In genomic region chr14:64986578-64987571, GRCh38 we compare ENCODE assay signal across 8 cellular contexts. TPM values are rescaled to one million over a fixed set of nuclear protein-coding genes. Genes with fewer than 3 reads are reported as not detected.
DNase-seq lines count a peak whose midpoint lies in the region; ATAC-seq and TF ChIP-seq lines count a peak whose summit lies in the region.

Gene FNTB (plus strand): TSS chr14:64986895. CDS start chr14:64986954, 59 bp downstream.

- peak within 1 kb of the TSS; percentile 82 for H3K4me3 ChIP-seq in epithelial cell of proximal tubule (ENCODE audit: low read depth, low read length)

- peak; percentile 84 for ATAC-seq in GM21576 (IDR thresholded peaks at IDR 0.05; ENCODE audit: unreplicated experiment)

- 0 out of 2 replicates have a peak, but pooled peaks have one; percentile 11 for TF ChIP-seq EP300 in Ishikawa (IDR thresholded peaks at IDR 0.05; ENCODE audit: borderline replicate concordance)

- TF ChIP-seq RAD21 in Ishikawa (IDR thresholded peaks at IDR 0.05; ENCODE audit: low read depth) = peak; percentile 76

- peak; percentile 96 for DNase-seq in DMS53 (lab: John Stamatoyannopoulos, UW)
- DNase-seq in OCI-M2 (lab: John Stamatoyannopoulos, UW; ENCODE audit: unreplicated experiment) = peak; percentile 97
- peak; percentile 89 for DNase-seq in activated T-cell treated with anti-CD3 and anti-CD28 coated beads for 48 hours (ENCODE audit: low read depth)
- DNase-seq in epithelial cell of proximal tubule (ENCODE audit: low read depth) = peak; percentile 82
- DNase-seq in mucosa of gallbladder (ENCODE audit: low spot score) = peak; percentile 97
- peak; percentile 81 to 83 for DNase-seq in stimulated activated CD8-positive, alpha-beta memory T cell treated with anti-CD3 and anti-CD28 coated beads, Interleukin-4, amount 100 ng/mL, for 4 hours (ENCODE audit: low read depth in 2 of 2, low spot score in 1 of 2)

- TF ChIP-seq CTCF in epithelial cell of proximal tubule (conservative IDR thresholded peaks at IDR 0.05; ENCODE audit: low read depth, low read length) = peak; percentile 75

TF ChIP-seq in Ishikawa, 13 proteins besides CTCF, POLR2A, EP300 and RAD21:
- TF ChIP-seq ZBTB7A (IDR thresholded peaks at IDR 0.05; ENCODE audit: low read depth) = 0 out of 2 replicates have a peak, but pooled peaks have one; percentile 63
- peak; percentile 25; the same call in 1 of the 2 replicates for TF ChIP-seq NFIC (IDR thresholded peaks at IDR 0.05)
- TF ChIP-seq MAX (IDR thresholded peaks at IDR 0.05) = peak; percentile 94
- 0 out of 2 replicates have a peak, but pooled peaks have one; percentile 47 for TF ChIP-seq FOXM1 (IDR thresholded peaks at IDR 0.05; ENCODE audit: borderline replicate concordance, low read depth)
- peak; percentile 10; the same call in 1 of the 2 replicates for TF ChIP-seq TEAD4 (IDR thresholded peaks at IDR 0.05)
- peak; percentile 65; the same call in 1 of the 2 replicates for TF ChIP-seq YY1 (IDR thresholded peaks at IDR 0.05; ENCODE audit: low read depth)
- no peak for TF ChIP-seq EGR1 (IDR thresholded peaks at IDR 0.05)
- TF ChIP-seq CEBPB (IDR thresholded peaks at IDR 0.05) = peak; percentile 57; the same call in 1 of the 2 replicates
- no peak for TF ChIP-seq REST (IDR thresholded peaks at IDR 0.05; ENCODE audit: low read depth)
- no peak for TF ChIP-seq USF1 (IDR thresholded peaks at IDR 0.05)
- TF ChIP-seq TAF1 (IDR thresholded peaks at IDR 0.05; ENCODE audit: low read depth) = peak; percentile 75
- peak; percentile 44 for TF ChIP-seq CREB1 (IDR thresholded peaks at IDR 0.05; ENCODE audit: low read depth)
- peak; percentile 69; the same call in 1 of the 2 replicates for TF ChIP-seq TCF12 (IDR thresholded peaks at IDR 0.05; ENCODE audit: low read depth)

RNA-seq across cellular contexts. Expression of gene FNTB, which starts in this region (rescaled TPM):
- 16.6 and 21.0 TPM in 2 replicates for total RNA-seq in epithelial cell of proximal tubule
- total RNA-seq in mucosa of gallbladder = 16.7 TPM

Comparison
In these comparisons a context has a peak if more than half of its experiments do, and no peak if none do; other contexts are left out.
1. Peak in every context shown above with its lines: DNase-seq, ATAC-seq and H3K4me3 ChIP-seq.